In the genomic region with DNA sequence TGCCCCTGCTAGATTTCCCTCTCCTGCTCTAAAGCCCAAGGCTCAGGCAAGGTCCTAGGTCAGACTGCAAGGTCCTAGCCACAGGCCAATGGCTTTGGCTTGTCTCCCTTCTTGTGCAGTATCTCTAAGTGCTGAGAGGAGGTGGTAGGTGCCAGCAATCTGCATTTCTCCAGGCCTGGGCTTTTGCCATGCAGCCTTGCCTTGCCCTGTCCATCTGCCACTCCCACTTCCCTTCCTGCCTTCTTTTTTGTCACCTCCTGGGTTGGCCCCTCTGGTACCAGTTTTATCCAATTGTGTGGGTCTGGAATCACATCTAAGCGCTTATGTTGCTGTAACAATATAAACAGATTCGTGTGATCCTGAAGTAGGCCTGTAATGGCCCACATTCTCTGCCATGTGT, we compare ENCODE assay signal across 25 cellular contexts.
DNase-seq lines count a peak whose midpoint lies in the region; FAIRE-seq and TF ChIP-seq lines count a peak whose summit lies in the region.
"Had no signal": no experiment of that assay in that cellular context is flagged by ENCODE, and none has a peak within 500 bp of the region (broad histone marks: within the 10 kb centered on the region; RNA-seq: fewer than 3 reads in every experiment).

No MANE protein-coding gene starts in this region.

- H4K8ac ChIP-seq in H1 (ENCODE audit: extremely low read depth, insufficient read depth, low read length) = peak overlapping the region; percentile 54; the same call in 1 of the 2 replicates

- H3K23ac ChIP-seq in H1 (ENCODE audit: insufficient read length) = no peak overlapping the region

- TF ChIP-seq RAD21 in H1 (IDR thresholded peaks at IDR 0.05 in 1 of 2, conservative IDR thresholded peaks at IDR 0.05 in 1 of 2; ENCODE audit: low read depth in 2 of 2, low read length in 2 of 2) = no peak

- no peak overlapping the region for H3K14ac ChIP-seq in H1 (ENCODE audit: insufficient read length)

- H2BK12ac ChIP-seq in H1 (ENCODE audit: low read depth, low read length) = no peak overlapping the region

- POLR2A ChIA-PET in H1 (lab: Charles Lee; ENCODE audit: partially characterized antibody) = no interaction called here

- no peaks in the 10 kb centered on the region for H3K27me3 ChIP-seq in H1 (replicated peaks in 1 of 4; ENCODE audit: control insufficient read depth in 3 of 4, extremely low read depth in 1 of 4, insufficient read depth in 3 of 4, low read length in 3 of 4)
- H3K27me3 ChIP-seq: BLaER1 treated with 17β-estradiol and CSF1 and Interleukin-3, amounts not matched to agents 10 nM and 100 nM had no signal

- in situ Hi-C loops in G401 (cut with HindIII; ENCODE audit: low sequenced_read_pairs) = no loop called here

- no peaks in the 10 kb centered on the region for H3K36me3 ChIP-seq in H1 (ENCODE audit: control insufficient read depth in 2 of 4, insufficient read depth in 4 of 4, low read length in 3 of 4)
- H3K36me3 ChIP-seq: BLaER1 treated with 17β-estradiol and CSF1 and Interleukin-3, amounts not matched to agents 10 nM and 100 nM had no signal

- H4K20me1 ChIP-seq in H1 (replicated peaks in 1 of 2; ENCODE audit: control insufficient read depth in 1 of 2, insufficient read depth in 2 of 2, low read length in 2 of 2) = no peaks in the 10 kb centered on the region
- H4K20me1 ChIP-seq: BLaER1 treated with 17β-estradiol and CSF1 and Interleukin-3, amounts not matched to agents 10 nM and 100 nM had no signal

- H3K23me2 ChIP-seq in H1 (ENCODE audit: low read depth, low read length) = peaks cover 3% of the 10 kb centered on the region; the same call in 1 of the 2 replicates

- WGBS in H1 (ENCODE audit: extremely low coverage in 1 of 2, insufficient coverage in 1 of 2, insufficient read length in 1 of 2, insufficient replicate concordance in 2 of 2, low coverage in 1 of 2, low lambda C conversion rate in 2 of 2, missing lambda C conversion rate in 1 of 2), 2 experiments = 97% methylated on average over 2 of the region's 2 CpGs; no CpG with 5 or more reads in 1 of the 2 experiments

- peaks cover 0 to 4% (median 0%) of the 10 kb centered on the region in 4 experiments; a peak in 1 of 7 replicates for H3K4me1 ChIP-seq in H1 (replicated peaks in 1 of 4; ENCODE audit: control insufficient read depth in 3 of 4, insufficient read depth in 4 of 4, low read length in 3 of 4)
- H3K4me1 ChIP-seq: A549, Caco-2 had no signal

- no peaks in the 10 kb centered on the region for H3K9me3 ChIP-seq in H1 (ENCODE audit: insufficient read depth in 2 of 2, low read depth in 1 of 2, low read length in 1 of 2)
- H3K9me3 ChIP-seq: A549, Caco-2 had no signal

- no peak overlapping the region for H3K18ac ChIP-seq in H1 (ENCODE audit: extremely low read depth, low read length)

- no peaks in the 10 kb centered on the region for H3K79me2 ChIP-seq in H1 (ENCODE audit: control insufficient read depth in 1 of 2, insufficient read depth in 2 of 2, low read length in 2 of 2)

- H2AFZ ChIP-seq in H1 (ENCODE audit: low read length) = no peak overlapping the region

- H2BK120ac ChIP-seq in H1 (replicated peaks; ENCODE audit: low read depth, low read length) = no peak overlapping the region

- FAIRE-seq in H1 (lab: Jason Lieb, UNC) = no peak
- FAIRE-seq: A549, D721Med, G401.6, GM12891, GM19239 had no signal

- no peak overlapping the region for H2AK5ac ChIP-seq in H1 (ENCODE audit: low read depth, low read length)

- peak; percentile 75 for DNase-seq in G401 (ENCODE audit: low spot score)
- DNase-seq in cerebellar cortex (ENCODE audit: low spot score) = peak; percentile 61
- no peak for DNase-seq in H1 (ENCODE audit: low read depth in 1 of 2, low spot score in 2 of 2)
- DNase-seq in HUDEP-2 (lab: John Stamatoyannopoulos, UW; ENCODE audit: unreplicated experiment in 76 of 76) = no peak
- no peak for DNase-seq in DMS153 treated with DMSO at 0.1 percent for 48 hours (lab: John Stamatoyannopoulos, UW; ENCODE audit: unreplicated experiment)
- DNase-seq in NK-92 (lab: John Stamatoyannopoulos, UW; ENCODE audit: unreplicated experiment) = no peak
- DNase-seq: AML-193; Caco-2; Calu3; CD4-positive, alpha-beta T cell; CD8-positive, alpha-beta T cell; DMS53; DMS79; DND-41; EL; GF-D8 had no signal

- CTCF ChIA-PET in H1 (lab: Charles Lee; ENCODE audit: partially characterized antibody) = no interaction called here

- TF ChIP-seq POLR2A in H1 (IDR thresholded peaks at IDR 0.05; ENCODE audit: control extremely low read depth in 1 of 2, low read depth in 2 of 2, low read length in 2 of 2) = no peak

- H4K5ac ChIP-seq in H1 (ENCODE audit: insufficient read length, low read depth, low read length) = no peak overlapping the region

- H2BK15ac ChIP-seq in H1 (ENCODE audit: low read length) = no peak overlapping the region

- no peak overlapping the region for H3K56ac ChIP-seq in H1 (replicated peaks; ENCODE audit: insufficient read length, low read depth, low read length)

- H3K4me2 ChIP-seq in H1 (ENCODE audit: insufficient read depth in 1 of 2, low read depth in 2 of 2, low read length in 2 of 2) = no peak overlapping the region
- H3K4me2 ChIP-seq: A549; BLaER1 treated with 17β-estradiol and CSF1 and Interleukin-3, amounts not matched to agents 10 nM and 100 nM had no signal

- no peak for TF ChIP-seq EP300 in H1 (IDR thresholded peaks at IDR 0.05; ENCODE audit: borderline replicate concordance in 1 of 2, low read depth in 2 of 2, low read length in 2 of 2)

- no peak overlapping the region for H3K4ac ChIP-seq in H1 (replicated peaks; ENCODE audit: insufficient read length, low read depth, low read length)

- H3K27ac ChIP-seq in VCaP (peak overlapping the region; percentile 60), H1 (ENCODE audit: low read depth, low read length) (no peak overlapping the region)
- H3K27ac ChIP-seq: 22Rv1; A549; BLaER1 treated with 17β-estradiol and CSF1 and Interleukin-3, amounts not matched to agents 10 nM and 100 nM; C4-2B had no signal

- H3K4me3 ChIP-seq in H1 (ENCODE audit: extremely low read depth in 1 of 4, insufficient read depth in 2 of 4, low read depth in 3 of 4, low read length in 4 of 4) = no peak overlapping the region
- H3K4me3 ChIP-seq: A549; BLaER1 treated with 17β-estradiol and CSF1 and Interleukin-3, amounts not matched to agents 10 nM and 100 nM had no signal

- H4K91ac ChIP-seq in H1 (replicated peaks; ENCODE audit: insufficient read length, low read length) = no peak overlapping the region

- no peaks in the 10 kb centered on the region for H3K79me1 ChIP-seq in H1 (ENCODE audit: low read depth, low read length)

- H2BK20ac ChIP-seq in H1 (ENCODE audit: low read length) = no peak overlapping the region

- no peak overlapping the region for H3K9ac ChIP-seq in H1 (replicated peaks in 1 of 4; ENCODE audit: extremely low read depth in 1 of 4, low read depth in 3 of 4, low read length in 3 of 4)
- H3K9ac ChIP-seq: BLaER1 treated with 17β-estradiol and CSF1 and Interleukin-3, amounts not matched to agents 10 nM and 100 nM had no signal

- no peak overlapping the region for H2BK5ac ChIP-seq in H1 (ENCODE audit: low read depth, low read length)

- TF ChIP-seq CTCF in VCaP (conservative IDR thresholded peaks at IDR 0.05) (no peak), H1 (IDR thresholded peaks at IDR 0.05; ENCODE audit: control extremely low read depth in 1 of 3, insufficient read depth in 1 of 3, low read depth in 1 of 3, low read length in 3 of 3) (no peak)

TF ChIP-seq in H1, 55 proteins besides CTCF, POLR2A, EP300 and RAD21:
- TF ChIP-seq SIN3A (conservative IDR thresholded peaks at IDR 0.05 in 1 of 2, IDR thresholded peaks at IDR 0.05 in 1 of 2; ENCODE audit: low read depth in 1 of 2, low read length in 2 of 2) (no peak), RBBP5 (IDR thresholded peaks at IDR 0.05; ENCODE audit: borderline replicate concordance, low read depth, low read length) (no peak), ASH2L (IDR thresholded peaks at IDR 0.05; ENCODE audit: low read length) (no peak), GTF2F1 (IDR thresholded peaks at IDR 0.05; ENCODE audit: borderline replicate concordance, low read depth, low read length) (no peak), EGR1 (IDR thresholded peaks at IDR 0.05; ENCODE audit: borderline replicate concordance, low read depth, low read length) (no peak), YY1 (IDR thresholded peaks at IDR 0.05; ENCODE audit: low read depth, low read length) (no peak), CREB1 (IDR thresholded peaks at IDR 0.05) (no peak), SP4 (IDR thresholded peaks at IDR 0.05; ENCODE audit: low read length) (no peak)

Comparison
In these comparisons a context has a peak if more than half of its experiments do, and no peak if none do; other contexts are left out.
1. DNase-seq: peak in G401 (single experiment) and cerebellar cortex (single experiment); none in H1 (0 of 2), HUDEP-2 (0 of 76), DMS153 treated with DMSO at 0.1 percent for 48 hours (single experiment) and NK-92 (single experiment).